20 cellular contexts compared by ENCODE assay signal in the genomic region with DNA sequence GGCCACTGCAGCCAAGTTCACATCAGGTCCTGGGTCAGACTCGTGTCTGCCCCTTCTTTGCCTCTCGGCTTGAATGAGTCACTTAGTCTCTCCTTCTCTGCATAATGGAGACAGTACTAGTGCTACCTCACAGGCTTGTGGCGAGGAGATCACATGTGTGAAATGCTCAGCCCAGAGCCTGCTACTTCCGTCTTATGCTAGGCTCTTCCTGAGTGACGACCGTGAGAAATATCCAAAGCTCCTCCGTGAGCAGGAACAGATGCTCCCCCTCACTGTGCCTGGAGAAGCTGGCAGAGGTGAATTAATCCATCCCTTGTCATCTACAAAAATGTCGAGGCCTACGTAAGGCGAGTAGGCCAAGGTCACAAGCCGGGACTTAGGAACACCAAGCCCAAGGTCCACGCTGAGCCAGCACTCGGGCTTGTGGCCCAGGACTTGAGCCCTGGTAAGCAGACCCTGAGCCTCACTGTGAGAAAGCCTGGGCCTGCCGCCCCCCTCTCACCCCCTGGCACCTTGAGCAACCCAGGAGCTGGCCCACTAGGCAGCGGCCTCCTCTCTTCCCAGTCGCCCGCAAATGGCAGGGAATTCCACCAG. TPM values are rescaled to one million over a fixed set of nuclear protein-coding genes. Genes with fewer than 3 reads are reported as not detected.
DNase-seq lines count a peak whose midpoint lies in the region; ATAC-seq, FAIRE-seq and TF ChIP-seq lines count a peak whose summit lies in the region.
"Had no signal": no experiment of that assay in that cellular context is flagged by ENCODE, and none has a peak within 500 bp of the region (broad histone marks: within the 10 kb centered on the region; RNA-seq: fewer than 3 reads in every experiment).

No MANE protein-coding gene starts in this region.

- no peak for FAIRE-seq in H1 (lab: Jason Lieb, UNC)
- FAIRE-seq: A549, H54 had no signal

- no peak overlapping the region for H3K4ac ChIP-seq in H1 (replicated peaks; ENCODE audit: insufficient read length, low read depth, low read length)

- H2BK5ac ChIP-seq in H1 (ENCODE audit: low read depth, low read length): no peak overlapping the region

- TF ChIP-seq RAD21 in SK-N-SH (IDR thresholded peaks at IDR 0.05; ENCODE audit: low read length) (no peak), H1 (IDR thresholded peaks at IDR 0.05 in 1 of 2, conservative IDR thresholded peaks at IDR 0.05 in 1 of 2; ENCODE audit: low read depth in 2 of 2, low read length in 2 of 2) (no peak)

- H3K9me3 ChIP-seq in SK-N-SH (no peaks in the 10 kb centered on the region), H1 (ENCODE audit: insufficient read depth in 2 of 2, low read depth in 1 of 2, low read length in 1 of 2) (no peaks in the 10 kb centered on the region)
- H3K9me3 ChIP-seq: A549 had no signal

- H2AFZ ChIP-seq in SK-N-SH (ENCODE audit: low read depth) (no peak overlapping the region), H1 (ENCODE audit: low read length) (no peak overlapping the region)

- in situ Hi-C loops in SK-MEL-5 (cut with HindIII; ENCODE audit: low pct_unique_long_range_greater_than_20kb, low sequenced_read_pairs): no loop called here

- no peak overlapping the region for H3K14ac ChIP-seq in H1 (ENCODE audit: insufficient read length)

- no peak overlapping the region for H2BK20ac ChIP-seq in H1 (ENCODE audit: low read length)

- H4K8ac ChIP-seq in H1 (ENCODE audit: extremely low read depth, insufficient read depth, low read length): no peak overlapping the region

- H3K23me2 ChIP-seq in H1 (ENCODE audit: low read depth, low read length): peaks cover 7% of the 10 kb centered on the region; the same call in 1 of the 2 replicates

- H3F3A ChIP-seq in SK-N-SH (replicated peaks; ENCODE audit: insufficient read depth): peaks cover 4% of the 10 kb centered on the region

- H3K79me1 ChIP-seq in H1 (ENCODE audit: low read depth, low read length): no peaks in the 10 kb centered on the region; the same call in 1 of the 2 replicates

- no peak for DNase-seq in SK-N-SH
- DNase-seq in SK-MEL-5 (ENCODE audit: low read depth, low spot score): peak; percentile 17
- DNase-seq in H1 (ENCODE audit: low read depth in 1 of 2, low spot score in 2 of 2): no peak
- DNase-seq in stimulated activated naive CD8-positive, alpha-beta T cell treated with anti-CD3 and anti-CD28 coated beads, Interleukin-15, Interleukin-2, amounts not matched to agents 100 U/mL and 50 U/mL, for 24 hours: no peak
- no peak for DNase-seq in kidney glomerular epithelial cell (lab: John Stamatoyannopoulos, UW)
- DNase-seq: activated CD8-positive, alpha-beta memory T cell treated with anti-CD3 and anti-CD28 coated beads, Interleukin-2, amount 50 U/mL, for 4 hours; amygdala; effector CD8-positive, alpha-beta T cell; left colon; NCI-H1105; NCI-H446 treated with DMSO at 0.1 percent for 48 hours; nephron progenitor cell had no signal

- H3K36me3 ChIP-seq in SK-N-SH (replicated peaks in 1 of 2; ENCODE audit: control insufficient read depth in 1 of 2, insufficient read depth in 2 of 2, low read length in 1 of 2): no peaks in the 10 kb centered on the region
- H3K36me3 ChIP-seq in H1 (ENCODE audit: control insufficient read depth in 2 of 4, insufficient read depth in 4 of 4, low read length in 3 of 4): no peaks in the 10 kb centered on the region

- ATAC-seq in SK-N-SH treated with all-trans-retinoic acid at 6 μM for 48 hours (peak; percentile 19; the same call in 1 of the 3 replicates), GM19455 (IDR thresholded peaks at IDR 0.05; ENCODE audit: unreplicated experiment) (no peak), GM19467 (IDR thresholded peaks at IDR 0.05; ENCODE audit: unreplicated experiment) (no peak)
- peak; percentile 55 for ATAC-seq in stimulated activated naive CD8-positive, alpha-beta T cell treated with anti-CD3 and anti-CD28 coated beads, Interleukin-15, Interleukin-2, amounts not matched to agents 100 U/mL and 50 U/mL, for 24 hours
- ATAC-seq: left colon had no signal

- H3K56ac ChIP-seq in H1 (replicated peaks; ENCODE audit: insufficient read length, low read depth, low read length): no peak overlapping the region

- H3K18ac ChIP-seq in H1 (ENCODE audit: extremely low read depth, low read length): no peak overlapping the region

- no peak overlapping the region for H3K23ac ChIP-seq in H1 (ENCODE audit: insufficient read length)

- H3K79me2 ChIP-seq in SK-N-SH (ENCODE audit: insufficient read depth): no peaks in the 10 kb centered on the region
- H3K79me2 ChIP-seq in H1 (ENCODE audit: control insufficient read depth in 1 of 2, insufficient read depth in 2 of 2, low read length in 2 of 2): no peaks in the 10 kb centered on the region

- POLR2A ChIA-PET in SK-N-SH (lab: Yijun Ruan, JAX): no interaction called here
- POLR2A ChIA-PET in H1 (lab: Charles Lee; ENCODE audit: partially characterized antibody): interaction anchor here (1.1 to 1.6 kb wide), 3 partner anchors 9 to 96 kb away, joined by 3 to 4 read pairs (median 3); a partner anchor contains a TSS

- no peak for TF ChIP-seq POLR2A in H1 (IDR thresholded peaks at IDR 0.05; ENCODE audit: control extremely low read depth in 1 of 2, low read depth in 2 of 2, low read length in 2 of 2)

- no peak overlapping the region for H4K5ac ChIP-seq in H1 (ENCODE audit: insufficient read length, low read depth, low read length)

- no peak overlapping the region for H3K4me3 ChIP-seq in SK-N-SH (ENCODE audit: low read depth in 2 of 2, low read length in 1 of 2)
- no peak overlapping the region for H3K4me3 ChIP-seq in H1 (ENCODE audit: extremely low read depth in 1 of 4, insufficient read depth in 2 of 4, low read depth in 3 of 4, low read length in 4 of 4)
- H3K4me3 ChIP-seq: A549, skin epidermis had no signal

- 100% methylated on average over 4 of the region's 17 CpGs for WGBS in SK-N-SH (ENCODE audit: low lambda C conversion rate)
- WGBS in H1 (ENCODE audit: extremely low coverage in 1 of 2, insufficient coverage in 1 of 2, insufficient read length in 1 of 2, insufficient replicate concordance in 2 of 2, low coverage in 1 of 2, low lambda C conversion rate in 2 of 2, missing lambda C conversion rate in 1 of 2), 2 experiments: 91% methylated on average over 17 of the region's 17 CpGs; no CpG with 5 or more reads in 1 of the 2 experiments

- H3K27me3 ChIP-seq in SK-N-SH (ENCODE audit: insufficient read depth) (peaks cover 21% of the 10 kb centered on the region), H1 (replicated peaks in 1 of 4; ENCODE audit: control insufficient read depth in 3 of 4, extremely low read depth in 1 of 4, insufficient read depth in 3 of 4, low read length in 3 of 4) (peaks cover 9 to 31% (median 27%) of the 10 kb centered on the region in 4 experiments)

- CTCF ChIA-PET in SK-N-SH (lab: Yijun Ruan, JAX): interaction anchor here (1.0 to 34.5 kb wide), 4 partner anchors 14 to 81 kb away, joined by 3 to 868 read pairs (median 364); no protein-coding TSS in a partner anchor
- CTCF ChIA-PET in H1 (lab: Charles Lee; ENCODE audit: partially characterized antibody): interaction anchor here (0.9 to 46.3 kb wide), 7 partner anchors 9 to 208 kb away, joined by 3 to 1340 read pairs (median 10); a partner anchor contains a TSS

- no peak overlapping the region for H2BK12ac ChIP-seq in H1 (ENCODE audit: low read depth, low read length)

- H4K20me1 ChIP-seq in SK-N-SH (ENCODE audit: insufficient read depth) (no peaks in the 10 kb centered on the region), H1 (replicated peaks in 1 of 2; ENCODE audit: control insufficient read depth in 1 of 2, insufficient read depth in 2 of 2, low read length in 2 of 2) (no peaks in the 10 kb centered on the region)

- H3K4me1 ChIP-seq in SK-N-SH (ENCODE audit: control insufficient read depth in 1 of 2, insufficient read depth in 2 of 2, low read depth in 1 of 2, low read length in 1 of 2) (peaks cover 0 to 8% of the 10 kb centered on the region in 2 experiments; a peak in 1 of 4 replicates), H1 (replicated peaks in 1 of 4; ENCODE audit: control insufficient read depth in 3 of 4, insufficient read depth in 4 of 4, low read length in 3 of 4) (peaks cover 0 to 23% (median 14%) of the 10 kb centered on the region in 4 experiments; a peak in 6 of 7 replicates)

- no peak overlapping the region for H2AK5ac ChIP-seq in H1 (ENCODE audit: low read depth, low read length)

- H3K9me2 ChIP-seq in SK-N-SH: no peaks in the 10 kb centered on the region

- TF ChIP-seq CTCF in SK-N-SH (IDR thresholded peaks at IDR 0.05) (no peak), H1 (IDR thresholded peaks at IDR 0.05; ENCODE audit: control extremely low read depth in 1 of 3, insufficient read depth in 1 of 3, low read depth in 1 of 3, low read length in 3 of 3) (no peak)

- TF ChIP-seq EP300 in SK-N-SH (IDR thresholded peaks at IDR 0.05; ENCODE audit: borderline replicate concordance in 1 of 2, low read depth in 1 of 2, low read length in 1 of 2) (no peak), H1 (IDR thresholded peaks at IDR 0.05; ENCODE audit: borderline replicate concordance in 1 of 2, low read depth in 2 of 2, low read length in 2 of 2) (no peak)

- H3K4me2 ChIP-seq in SK-N-SH: no peak overlapping the region
- H3K4me2 ChIP-seq in H1 (ENCODE audit: insufficient read depth in 1 of 2, low read depth in 2 of 2, low read length in 2 of 2): no peak overlapping the region
- H3K4me2 ChIP-seq: A549 had no signal

- H3K9ac ChIP-seq in SK-N-SH: no peak overlapping the region
- H3K9ac ChIP-seq in H1 (replicated peaks in 1 of 4; ENCODE audit: extremely low read depth in 1 of 4, low read depth in 3 of 4, low read length in 3 of 4): no peak overlapping the region

- H2BK15ac ChIP-seq in H1 (ENCODE audit: low read length): 0 out of 2 replicates have a peak overlapping the region, but pooled peaks have one; percentile 29

- H2BK120ac ChIP-seq in H1 (replicated peaks; ENCODE audit: low read depth, low read length): no peak overlapping the region

- H3K27ac ChIP-seq in SK-N-SH (ENCODE audit: low read depth in 2 of 2, low read length in 1 of 2) (no peak overlapping the region), H1 (ENCODE audit: low read depth, low read length) (no peak overlapping the region)
- H3K27ac ChIP-seq: A549, skin epidermis had no signal

- no peak overlapping the region for H4K91ac ChIP-seq in H1 (replicated peaks; ENCODE audit: insufficient read length, low read length)

RNA-seq across cellular contexts. Expression of a gene that starts 17.9 kb away (rescaled TPM):
- polyA plus RNA-seq in SK-N-SH (2012; rRNA removed) (0.07 and 0.16 TPM in 2 replicates), H1 (2011; rRNA removed) (6.9 and 12.5 TPM in 2 replicates)
- polyA plus RNA-seq in SK-N-SH (2012; cell fraction: cytosol; rRNA removed): 0.06 and 0.07 TPM in 2 replicates
- 0.11 and 0.12 TPM in 2 replicates for polyA plus RNA-seq in SK-N-SH (2012; cell fraction: nucleus; rRNA removed)
- not detected in 2 replicates for total RNA-seq in SK-MEL-5 (2014; rRNA removed; shearing (Covaris generic))
- polyA plus RNA-seq in SK-MEL-5 (2015; cell fraction: cytosol; rRNA removed): not detected in 2 replicates
- not detected in 2 replicates for polyA plus RNA-seq in SK-MEL-5 (2015; cell fraction: nucleus; rRNA removed)
- 9.0 and 9.4 TPM in 2 replicates for total RNA-seq in H1 (2021; fragmentation: NEBNext Ultra II Directional; extraction: Animal tissue kit (Norgen Biotek cat#: 25700))
- 7.0 TPM for polyA plus RNA-seq in H1 (2011; cell fraction: cytosol; rRNA removed)
- polyA plus RNA-seq in H1 (2011; cell fraction: nucleus; rRNA removed): 12.6 TPM
- 5.8 to 9.4 TPM (median 8.1 TPM) in 4 replicates for polyA plus RNA-seq in H1 (2012, experiment 1 of 2)
- 7.9 TPM for polyA plus RNA-seq in H1 (2012, experiment 2 of 2)
- 6.6 TPM for polyA plus RNA-seq in H1 (2013, experiment 1 of 2)
- 5.3 TPM for polyA plus RNA-seq in H1 (2013, experiment 2 of 2)
- 4.6 and 6.3 TPM in 2 replicates for polyA minus RNA-seq in H1 (2011; rRNA and poly(A)+ RNA removed)
- 8.0 TPM for polyA minus RNA-seq in H1 (2011; cell fraction: cytosol; rRNA and poly(A)+ RNA removed)
- polyA minus RNA-seq in H1 (2011; cell fraction: nucleus; rRNA and poly(A)+ RNA removed): 13.7 TPM

RNA-seq across cellular contexts. Expression of a gene that starts 26.1 kb away (rescaled TPM):
- not detected in 2 replicates for polyA plus RNA-seq in SK-N-SH (2012; rRNA removed)
- not detected in 2 replicates for polyA plus RNA-seq in SK-N-SH (2012; cell fraction: cytosol; rRNA removed)
- not detected in 2 replicates for polyA plus RNA-seq in SK-N-SH (2012; cell fraction: nucleus; rRNA removed)
- total RNA-seq in SK-MEL-5 (2014; rRNA removed; shearing (Covaris generic)): 0.16 and 0.29 TPM in 2 replicates
- not detected in 2 replicates for polyA plus RNA-seq in SK-MEL-5 (2015; cell fraction: cytosol; rRNA removed)
- polyA plus RNA-seq in SK-MEL-5 (2015; cell fraction: nucleus; rRNA removed): not detected in 2 replicates
- 0.26 TPM in 1 of 2 replicates, not detected in the other for total RNA-seq in H1 (2021; fragmentation: NEBNext Ultra II Directional; extraction: Animal tissue kit (Norgen Biotek cat#: 25700))
- 0.16 and 0.18 TPM in 2 replicates for polyA plus RNA-seq in H1 (2011; rRNA removed)
- polyA plus RNA-seq in H1 (2011; cell fraction: cytosol; rRNA removed): 0.22 TPM
- polyA plus RNA-seq in H1 (2011; cell fraction: nucleus; rRNA removed): 0.94 TPM
- 0.16 to 0.21 TPM in 2 of 4 replicates, not detected in the others for polyA plus RNA-seq in H1 (2012, experiment 1 of 2)
- not detected for polyA plus RNA-seq in H1 (2012, experiment 2 of 2)
- polyA plus RNA-seq in H1 (2013, experiment 1 of 2): not detected
- polyA plus RNA-seq in H1 (2013, experiment 2 of 2): 0.04 TPM
- polyA minus RNA-seq in H1 (2011; rRNA and poly(A)+ RNA removed): not detected in 2 replicates
- polyA minus RNA-seq in H1 (2011; cell fraction: cytosol; rRNA and poly(A)+ RNA removed): not detected
- polyA minus RNA-seq in H1 (2011; cell fraction: nucleus; rRNA and poly(A)+ RNA removed): 2.1 TPM
- total RNA-seq: HT-29, left colon had no signal
- polyA plus RNA-seq: thymus had no signal

RNA-seq across cellular contexts. Expression of a gene that starts 51.0 kb away (rescaled TPM):
- 0.15 TPM in 2 replicates for polyA plus RNA-seq in SK-N-SH (2012; rRNA removed)
- polyA plus RNA-seq in SK-N-SH (2012; cell fraction: cytosol; rRNA removed): 0.10 and 0.12 TPM in 2 replicates
- polyA plus RNA-seq in SK-N-SH (2012; cell fraction: nucleus; rRNA removed): 0.44 and 0.59 TPM in 2 replicates
- total RNA-seq in SK-MEL-5 (2014; rRNA removed; shearing (Covaris generic)): 1.9 and 3.2 TPM in 2 replicates
- polyA plus RNA-seq in SK-MEL-5 (2015; cell fraction: cytosol; rRNA removed): 0.69 and 1.4 TPM in 2 replicates
- 4.2 and 6.5 TPM in 2 replicates for polyA plus RNA-seq in SK-MEL-5 (2015; cell fraction: nucleus; rRNA removed)
- 8.4 and 9.4 TPM in 2 replicates for total RNA-seq in H1 (2021; fragmentation: NEBNext Ultra II Directional; extraction: Animal tissue kit (Norgen Biotek cat#: 25700))
- 7.2 and 11.3 TPM in 2 replicates for polyA plus RNA-seq in H1 (2011; rRNA removed)
- 10.7 TPM for polyA plus RNA-seq in H1 (2011; cell fraction: cytosol; rRNA removed)
- polyA plus RNA-seq in H1 (2011; cell fraction: nucleus; rRNA removed): 30.4 TPM
- 4.1 to 10.7 TPM (median 7.5 TPM) in 4 replicates for polyA plus RNA-seq in H1 (2012, experiment 1 of 2)
- polyA plus RNA-seq in H1 (2012, experiment 2 of 2): 4.1 TPM
- polyA plus RNA-seq in H1 (2013, experiment 1 of 2): 7.0 TPM
- 7.6 TPM for polyA plus RNA-seq in H1 (2013, experiment 2 of 2)
- polyA minus RNA-seq in H1 (2011; rRNA and poly(A)+ RNA removed): 6.1 and 6.2 TPM in 2 replicates
- polyA minus RNA-seq in H1 (2011; cell fraction: cytosol; rRNA and poly(A)+ RNA removed): 3.7 TPM
- 20.0 TPM for polyA minus RNA-seq in H1 (2011; cell fraction: nucleus; rRNA and poly(A)+ RNA removed)

Comparison
In these comparisons a context has a peak if more than half of its experiments do, and no peak if none do; other contexts are left out.
1. ATAC-seq: peak in SK-N-SH treated with all-trans-retinoic acid at 6 μM for 48 hours (single experiment) and stimulated activated naive CD8-positive, alpha-beta T cell treated with anti-CD3 and anti-CD28 coated beads, Interleukin-15, Interleukin-2, amounts not matched to agents 100 U/mL and 50 U/mL, for 24 hours (single experiment); none in GM19455 (single experiment) and GM19467 (single experiment).
2. RNA of a gene that starts 17.9 kb away (total RNA-seq): 9.0 to 9.4 TPM in H1; not detected in SK-MEL-5; every median in the first group is over 10 times any median in the second.